Comparison of ENCODE assay signal across 8 cellular contexts in the genomic region with DNA sequence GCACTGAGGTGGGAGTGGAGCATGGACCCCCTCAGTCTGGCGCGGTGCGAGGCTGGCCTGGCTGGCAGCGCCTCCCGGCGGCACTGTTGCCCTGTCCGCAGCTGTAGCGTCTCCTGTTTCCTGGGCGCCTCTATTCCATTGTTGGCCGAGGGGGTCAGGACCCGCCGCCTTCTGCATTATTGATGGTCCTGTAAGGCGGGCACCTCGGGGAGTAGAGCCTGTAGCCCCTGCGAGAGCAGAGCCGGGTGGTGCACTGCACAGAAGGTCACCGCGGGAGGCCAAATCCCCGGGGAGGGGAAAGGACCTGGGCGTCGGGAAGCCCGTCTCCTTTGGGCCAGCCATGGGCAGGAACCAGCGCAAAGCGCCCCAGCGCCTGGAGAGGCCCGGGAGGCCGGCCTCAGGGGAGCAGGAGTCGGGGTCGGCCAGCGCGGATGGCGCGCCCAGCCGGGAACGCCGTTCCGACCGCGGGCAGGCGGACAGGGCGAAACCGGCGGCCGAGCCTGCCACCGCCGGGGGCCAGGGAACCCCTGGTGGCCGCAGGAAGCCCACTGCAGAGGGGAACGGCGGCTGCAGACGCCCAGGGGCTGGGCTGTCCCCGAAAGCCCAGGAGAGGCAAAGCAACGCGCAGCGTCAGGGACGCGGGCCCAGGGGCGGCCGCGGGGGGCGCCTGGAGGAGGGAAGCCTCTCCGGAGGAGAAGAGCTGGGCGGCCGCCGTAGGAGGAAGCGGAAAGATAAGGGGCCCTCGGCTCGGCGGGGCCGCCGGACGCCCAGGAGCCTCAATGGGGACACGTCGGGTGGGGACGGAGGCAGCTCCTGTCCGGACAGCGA. TPM values are rescaled to one million over a fixed set of nuclear protein-coding genes. Genes with fewer than 3 reads are reported as not detected.
DNase-seq lines count a peak whose midpoint lies in the region; ATAC-seq and TF ChIP-seq lines count a peak whose summit lies in the region.

A gene (plus strand): TSS at position 83 of the 828 bp plus-strand sequence. CDS start 258 bp downstream, at position 341.

- H3K36me3 Mint-ChIP-seq in naive B cell: no peaks in the 10 kb centered on the region
- H3K36me3 Mint-ChIP-seq in stimulated activated naive B cell treated with anti-CD40 and anti-IgM and Interleukin-4, amounts not matched to agents 10 μg/mL and 1 μg/mL and 100 μg/mL, for 72 hours: peaks cover 0 to 5% of the 10 kb centered on the region in 2 donors

- TF ChIP-seq POLR2A in erythroblast (IDR thresholded peaks at IDR 0.05; ENCODE audit: low read length): peak; percentile 14

- no peaks in the 10 kb centered on the region for H3K27me3 Mint-ChIP-seq in naive B cell
- H3K27me3 Mint-ChIP-seq in stimulated activated naive B cell treated with anti-CD40 and anti-IgM and Interleukin-4, amounts not matched to agents 10 μg/mL and 1 μg/mL and 100 μg/mL, for 72 hours: no peaks in the 10 kb centered on the region

- peaks cover 5 to 21% (median 12%) of the 10 kb centered on the region in 3 donors for H3K4me1 Mint-ChIP-seq in naive B cell
- peaks cover 8 to 28% of the 10 kb centered on the region in 2 donors for H3K4me1 Mint-ChIP-seq in stimulated activated naive B cell treated with anti-CD40 and anti-IgM and Interleukin-4, amounts not matched to agents 10 μg/mL and 1 μg/mL and 100 μg/mL, for 72 hours

- peak within 1 kb of the TSS; percentile 78 to 94 (median 87) for H3K4me3 Mint-ChIP-seq in naive B cell
- H3K4me3 Mint-ChIP-seq in stimulated activated naive B cell treated with anti-CD40 and anti-IgM and Interleukin-4, amounts not matched to agents 10 μg/mL and 1 μg/mL and 100 μg/mL, for 72 hours: peak within 1 kb of the TSS; percentile 86 to 90

- no peaks in the 10 kb centered on the region for H3K9me3 Mint-ChIP-seq in naive B cell
- H3K9me3 Mint-ChIP-seq in stimulated activated naive B cell treated with anti-CD40 and anti-IgM and Interleukin-4, amounts not matched to agents 10 μg/mL and 1 μg/mL and 100 μg/mL, for 72 hours: no peaks in the 10 kb centered on the region

- peak; percentile 21 for TF ChIP-seq CTCF in GM12873 (IDR thresholded peaks at IDR 0.05; ENCODE audit: insufficient read depth, low read depth, low read length, missing control alignments)

- peak; percentile 62 to 67 for ATAC-seq in naive B cell (ENCODE audit: low read depth in 2 of 2)
- ATAC-seq in stimulated activated naive B cell treated with anti-CD40 and anti-IgM and Interleukin-4, amounts not matched to agents 10 μg/mL and 1 μg/mL and 100 μg/mL, for 72 hours (replicated peaks): peak; percentile 69 to 71
- no peak for ATAC-seq in GM21529 (IDR thresholded peaks at IDR 0.05; ENCODE audit: unreplicated experiment)

- peak; percentile 68 to 78 for DNase-seq in NCI-H524 (lab: John Stamatoyannopoulos, UW)
- peak; percentile 60 for DNase-seq in activated T-cell treated with anti-CD3 and anti-CD28 coated beads for 1 hour (ENCODE audit: low read depth)
- peak; percentile 69 to 76 for DNase-seq in erythroblast (lab: John Stamatoyannopoulos, UW)
- peak; percentile 81 for DNase-seq in naive B cell
- peak; percentile 78 for DNase-seq in stimulated activated naive B cell treated with anti-CD40 and anti-IgM and Interleukin-4, amounts not matched to agents 10 μg/mL and 1 μg/mL and 100 μg/mL, for 72 hours
- DNase-seq in NCI-H2107 (lab: John Stamatoyannopoulos, UW): no peak

- H3K27ac Mint-ChIP-seq in naive B cell: peak within 1 kb of the TSS in 5 of 6 donors; percentile 16 to 95 (median 51)
- H3K27ac Mint-ChIP-seq in stimulated activated naive B cell treated with anti-CD40 and anti-IgM and Interleukin-4, amounts not matched to agents 10 μg/mL and 1 μg/mL and 100 μg/mL, for 72 hours: peak within 1 kb of the TSS; percentile 94

RNA-seq across cellular contexts. Expression of the gene that starts here (rescaled TPM):
- polyA plus RNA-seq in naive B cell (ENCODE audit: low read depth in 6 of 6): 1 to 10 TPM; 2.9 to 5.9 (median 3.5) TPM
